ENCODE assay signal across 19 cellular contexts in genomic region chr3:58329922-58330413, GRCh38.
"Had no signal": no experiment of that assay in that cellular context is flagged by ENCODE, and none has a peak within 500 bp of the region (broad histone marks: within the 10 kb centered on the region; RNA-seq: fewer than 3 reads in every experiment).

No MANE protein-coding gene starts in this region.

- H3K4me3 ChIP-seq: dorsolateral prefrontal cortex, gastrocnemius medialis, lower lobe of right lung, pancreas, right atrium auricular region, sigmoid colon, testis, tibial nerve, upper lobe of left lung had no signal

- H3K27ac ChIP-seq: gastrocnemius medialis, lower lobe of right lung, pancreas, right atrium auricular region, sigmoid colon, testis, upper lobe of left lung had no signal

- H3K9me3 ChIP-seq: gastrocnemius medialis, lower lobe of right lung, pancreas, right atrium auricular region, sigmoid colon, testis, tibial nerve, upper lobe of left lung had no signal

- H3K36me3 ChIP-seq: gastrocnemius medialis, lower lobe of right lung, pancreas, right atrium auricular region, sigmoid colon, tibial nerve, upper lobe of left lung had no signal

- DNase-seq: dorsolateral prefrontal cortex; effector CD4-positive, alpha-beta T cell; gastrocnemius medialis; head of caudate nucleus; left ventricle myocardium superior; lower lobe of right lung; natural killer cell; occipital lobe; pancreas; sigmoid colon; stimulated activated CD4-positive, alpha-beta T cell treated with anti-CD3 and anti-CD28 coated beads, Interleukin-2, amount 100 ng/mL, for 24 hours; stimulated activated CD4-positive, alpha-beta T cell treated with anti-CD3 and anti-CD28 coated beads, Interleukin-4, amount 100 ng/mL, for 24 hours; stimulated activated naive CD8-positive, alpha-beta T cell treated with anti-CD3 and anti-CD28 coated beads, Interleukin-15, Interleukin-2, amounts not matched to agents 100 U/mL and 50 U/mL, for 24 hours; substantia nigra; testis; upper lobe of left lung had no signal

- H3K27me3 ChIP-seq: dorsolateral prefrontal cortex, gastrocnemius medialis, pancreas, right atrium auricular region, sigmoid colon, testis, tibial nerve, upper lobe of left lung had no signal

- ATAC-seq: gastrocnemius medialis; left ventricle myocardium superior; lower lobe of right lung; natural killer cell; pancreas; stimulated activated effector memory CD8-positive, alpha-beta T cell treated with anti-CD3 and anti-CD28 coated beads, Interleukin-12 subunit alpha, Interleukin-12 subunit beta, amount 100 ng/mL, for 72 hours; stimulated activated naive CD8-positive, alpha-beta T cell treated with anti-CD3 and anti-CD28 coated beads, Interleukin-15, Interleukin-2, amounts not matched to agents 100 U/mL and 50 U/mL, for 24 hours had no signal
